ENCODE assay signal across 1 cellular context in the genomic region with DNA sequence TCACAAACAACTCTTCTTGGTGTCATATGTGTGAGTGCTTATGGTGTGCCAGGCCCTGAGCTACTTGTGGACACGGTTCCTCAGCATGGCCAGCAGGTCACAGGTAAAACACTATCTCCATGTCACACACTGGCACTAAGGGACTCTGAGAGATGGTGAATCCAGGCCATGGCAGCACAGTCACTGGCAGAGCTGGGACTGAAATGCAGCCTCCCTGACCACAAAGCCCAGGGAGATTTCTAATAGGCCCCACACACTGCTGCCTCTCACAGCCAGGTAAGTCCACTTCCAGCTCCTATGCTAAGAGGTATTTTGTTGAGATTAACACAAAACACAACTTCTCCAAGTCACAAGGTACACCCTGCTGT.
TF ChIP-seq lines count a peak whose summit lies in the region.

No MANE protein-coding gene starts in this region.

TF ChIP-seq in IMR-90, 13 proteins besides CTCF, POLR2A, EP300 and RAD21 (continued from another document):
- TF ChIP-seq, protein P1, sequence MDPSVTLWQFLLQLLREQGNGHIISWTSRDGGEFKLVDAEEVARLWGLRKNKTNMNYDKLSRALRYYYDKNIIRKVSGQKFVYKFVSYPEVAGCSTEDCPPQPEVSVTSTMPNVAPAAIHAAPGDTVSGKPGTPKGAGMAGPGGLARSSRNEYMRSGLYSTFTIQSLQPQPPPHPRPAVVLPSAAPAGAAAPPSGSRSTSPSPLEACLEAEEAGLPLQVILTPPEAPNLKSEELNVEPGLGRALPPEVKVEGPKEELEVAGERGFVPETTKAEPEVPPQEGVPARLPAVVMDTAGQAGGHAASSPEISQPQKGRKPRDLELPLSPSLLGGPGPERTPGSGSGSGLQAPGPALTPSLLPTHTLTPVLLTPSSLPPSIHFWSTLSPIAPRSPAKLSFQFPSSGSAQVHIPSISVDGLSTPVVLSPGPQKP (IDR thresholded peaks at IDR 0.05; ENCODE audit: borderline replicate concordance, low read depth, low read length), result no peak
- TF ChIP-seq SMC3 (IDR thresholded peaks at IDR 0.05; ENCODE audit: low read depth, low read length) (no peak), RCOR1 (IDR thresholded peaks at IDR 0.05; ENCODE audit: insufficient replicate concordance, low read length) (no peak), MXI1 (IDR thresholded peaks at IDR 0.05; ENCODE audit: borderline replicate concordance, low read depth, low read length) (no peak), NFE2L2 (IDR thresholded peaks at IDR 0.05; ENCODE audit: low read depth, low read length) (no peak)
- TF ChIP-seq, protein P2, sequence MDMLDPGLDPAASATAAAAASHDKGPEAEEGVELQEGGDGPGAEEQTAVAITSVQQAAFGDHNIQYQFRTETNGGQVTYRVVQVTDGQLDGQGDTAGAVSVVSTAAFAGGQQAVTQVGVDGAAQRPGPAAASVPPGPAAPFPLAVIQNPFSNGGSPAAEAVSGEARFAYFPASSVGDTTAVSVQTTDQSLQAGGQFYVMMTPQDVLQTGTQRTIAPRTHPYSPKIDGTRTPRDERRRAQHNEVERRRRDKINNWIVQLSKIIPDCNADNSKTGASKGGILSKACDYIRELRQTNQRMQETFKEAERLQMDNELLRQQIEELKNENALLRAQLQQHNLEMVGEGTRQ (IDR thresholded peaks at IDR 0.05; ENCODE audit: low read depth, low read length), result no peak; the same call in 1 of the 2 replicates
